In genomic region chr1:10561955-10562354, GRCh38 we compare ENCODE assay signal across 12 cellular contexts.
DNase-seq lines count a peak whose midpoint lies in the region; ATAC-seq and TF ChIP-seq lines count a peak whose summit lies in the region.
"Had no signal": no experiment of that assay in that cellular context is flagged by ENCODE, and none has a peak within 500 bp of the region (broad histone marks: within the 10 kb centered on the region; RNA-seq: fewer than 3 reads in every experiment).

No MANE protein-coding gene starts in this region.

- H3K27me3 Mint-ChIP-seq in activated CD4-positive, alpha-beta memory T cell treated with anti-CD3 and anti-CD28 coated beads for 36 hours, result no peaks in the 10 kb centered on the region
- H3K27me3 Mint-ChIP-seq in activated CD4-positive, alpha-beta memory T cell treated with anti-CD3 and anti-CD28 coated beads, Interleukin-2, amount 10 ng/mL, durations not matched to agents 7 days and 5 days, result no peaks in the 10 kb centered on the region
- H3K27me3 Mint-ChIP-seq: B cell, brain had no signal

- H3K4me3 Mint-ChIP-seq in activated CD4-positive, alpha-beta memory T cell treated with anti-CD3 and anti-CD28 coated beads for 36 hours, result no peak overlapping the region
- H3K4me3 Mint-ChIP-seq in activated CD4-positive, alpha-beta memory T cell treated with anti-CD3 and anti-CD28 coated beads, Interleukin-2, amount 10 ng/mL, durations not matched to agents 7 days and 5 days, result no peak overlapping the region
- H3K4me3 Mint-ChIP-seq: B cell; brain; T-helper 1 cell treated with Interleukin-12 subunit alpha and Interleukin-12 subunit beta and Interleukin-4 antibody, amounts not matched to agents 30 μg/mL and 1 μg/mL, for 36 hours had no signal

- H3K27me3 ChIP-seq in H7 (ENCODE audit: control insufficient read depth, insufficient read depth, low read length) (no peaks in the 10 kb centered on the region), lower lobe of right lung (ENCODE audit: low read depth) (no peaks in the 10 kb centered on the region), esophagus squamous epithelium (no peaks in the 10 kb centered on the region)

- H3K36me3 ChIP-seq in H7 (replicated peaks; ENCODE audit: control insufficient read depth, insufficient read depth, low read length), result no peaks in the 10 kb centered on the region
- H3K36me3 ChIP-seq in lower lobe of right lung, result no peaks in the 10 kb centered on the region
- H3K36me3 ChIP-seq in esophagus squamous epithelium, result no peaks in the 10 kb centered on the region

- POLR2A ChIA-PET in activated CD4-positive, alpha-beta memory T cell treated with anti-CD3 and anti-CD28 coated beads for 36 hours (lab: Charles Lee), result no interaction called here
- POLR2A ChIA-PET in activated CD4-positive, alpha-beta memory T cell treated with anti-CD3 and anti-CD28 coated beads, Interleukin-2, amount 10 ng/mL, durations not matched to agents 7 days and 5 days (lab: Charles Lee), result no interaction called here

- peak; percentile 36 for DNase-seq in activated CD4-positive, alpha-beta memory T cell treated with anti-CD3 and anti-CD28 coated beads for 36 hours
- no peak for DNase-seq in activated CD4-positive, alpha-beta memory T cell treated with anti-CD3 and anti-CD28 coated beads, Interleukin-2, amount 10 ng/mL, durations not matched to agents 7 days and 5 days
- DNase-seq in H7, result peak; percentile 53
- no peak for DNase-seq in astrocyte of the spinal cord (ENCODE audit: low read depth, low spot score)
- no peak for DNase-seq in lower lobe of right lung
- no peak for DNase-seq in esophagus squamous epithelium (lab: John Stamatoyannopoulos, UW)
- DNase-seq: NCI-H510A had no signal

- H3K27ac ChIP-seq in lower lobe of right lung (no peak overlapping the region), esophagus squamous epithelium (no peak overlapping the region)

- 94 to 96% methylated on average over 3 of the region's 3 CpGs for WGBS in esophagus squamous epithelium, 2 donors

- H3K4me1 ChIP-seq in lower lobe of right lung (no peaks in the 10 kb centered on the region), esophagus squamous epithelium (no peaks in the 10 kb centered on the region)

- TF ChIP-seq CTCF in astrocyte of the spinal cord (IDR thresholded peaks at IDR 0.05; ENCODE audit: low read depth, low read length) (peak; percentile 17), lower lobe of right lung (IDR thresholded peaks at IDR 0.05) (peak; percentile 16), esophagus squamous epithelium (IDR thresholded peaks at IDR 0.05) (no peak)

- TF ChIP-seq POLR2A in esophagus squamous epithelium (IDR thresholded peaks at IDR 0.05), result no peak

- H3K4me3 ChIP-seq in H7 (ENCODE audit: insufficient read depth, low read depth, low read length) (no peak overlapping the region), astrocyte of the spinal cord (ENCODE audit: low read depth, low read length) (no peak overlapping the region), lower lobe of right lung (no peak overlapping the region), esophagus squamous epithelium (no peak overlapping the region)

- intact Hi-C loops in activated CD4-positive, alpha-beta memory T cell treated with anti-CD3 and anti-CD28 coated beads for 36 hours (cut with micrococcal nuclease), result no loop called here
- intact Hi-C loops in lower lobe of right lung (cut with DNase I) (no loop called here), esophagus squamous epithelium (cut with DNase I) (no loop called here)

- peaks cover 9% of the 10 kb centered on the region for H3K9me3 Mint-ChIP-seq in activated CD4-positive, alpha-beta memory T cell treated with anti-CD3 and anti-CD28 coated beads for 36 hours
- peaks cover 4% of the 10 kb centered on the region for H3K9me3 Mint-ChIP-seq in activated CD4-positive, alpha-beta memory T cell treated with anti-CD3 and anti-CD28 coated beads, Interleukin-2, amount 10 ng/mL, durations not matched to agents 7 days and 5 days

- in situ Hi-C loops in astrocyte of the spinal cord (cut with HindIII; ENCODE audit: low sequenced_read_pairs), result no loop called here

- no peak for ATAC-seq in lower lobe of right lung
- ATAC-seq in GM18870 (IDR thresholded peaks at IDR 0.05; ENCODE audit: unreplicated experiment), result no peak
- no peak for ATAC-seq in GM18861 (IDR thresholded peaks at IDR 0.05; ENCODE audit: unreplicated experiment)

- CTCF ChIA-PET in activated CD4-positive, alpha-beta memory T cell treated with anti-CD3 and anti-CD28 coated beads for 36 hours (lab: Charles Lee), result interaction anchor here (1.0 to 1.4 kb wide), 6 partner anchors 36 to 68 kb away, joined by 3 to 10 read pairs (median 3); no protein-coding TSS in a partner anchor
- CTCF ChIA-PET in activated CD4-positive, alpha-beta memory T cell treated with anti-CD3 and anti-CD28 coated beads, Interleukin-2, amount 10 ng/mL, durations not matched to agents 7 days and 5 days (lab: Charles Lee), result interaction anchor here (0.5 to 1.0 kb wide), 4 partner anchors 13 to 54 kb away, joined by 3 to 4 read pairs (median 3); no protein-coding TSS in a partner anchor

- peaks cover 5% of the 10 kb centered on the region for H3K4me1 Mint-ChIP-seq in activated CD4-positive, alpha-beta memory T cell treated with anti-CD3 and anti-CD28 coated beads for 36 hours (ENCODE audit: low read depth)
- no peaks in the 10 kb centered on the region for H3K4me1 Mint-ChIP-seq in activated CD4-positive, alpha-beta memory T cell treated with anti-CD3 and anti-CD28 coated beads, Interleukin-2, amount 10 ng/mL, durations not matched to agents 7 days and 5 days

- H3K9me3 ChIP-seq in lower lobe of right lung (no peaks in the 10 kb centered on the region), esophagus squamous epithelium (peaks cover 0 to 13% (median 0%) of the 10 kb centered on the region in 3 donors)

- H3K36me3 Mint-ChIP-seq in activated CD4-positive, alpha-beta memory T cell treated with anti-CD3 and anti-CD28 coated beads for 36 hours, result peaks cover 5% of the 10 kb centered on the region
- peaks cover 6% of the 10 kb centered on the region for H3K36me3 Mint-ChIP-seq in activated CD4-positive, alpha-beta memory T cell treated with anti-CD3 and anti-CD28 coated beads, Interleukin-2, amount 10 ng/mL, durations not matched to agents 7 days and 5 days (ENCODE audit: low read depth)

- H3K27ac Mint-ChIP-seq in activated CD4-positive, alpha-beta memory T cell treated with anti-CD3 and anti-CD28 coated beads for 36 hours, result no peak overlapping the region
- H3K27ac Mint-ChIP-seq in activated CD4-positive, alpha-beta memory T cell treated with anti-CD3 and anti-CD28 coated beads, Interleukin-2, amount 10 ng/mL, durations not matched to agents 7 days and 5 days, result no peak overlapping the region
- H3K27ac Mint-ChIP-seq: B cell; brain; T-helper 1 cell treated with Interleukin-12 subunit alpha and Interleukin-12 subunit beta and Interleukin-4 antibody, amounts not matched to agents 30 μg/mL and 1 μg/mL, for 36 hours had no signal

Comparison
In these comparisons a context has a peak if more than half of its experiments do, and no peak if none do; other contexts are left out.
1. DNase-seq: peak in activated CD4-positive, alpha-beta memory T cell treated with anti-CD3 and anti-CD28 coated beads for 36 hours (single experiment) and H7 (single experiment); none in activated CD4-positive, alpha-beta memory T cell treated with anti-CD3 and anti-CD28 coated beads, Interleukin-2, amount 10 ng/mL, durations not matched to agents 7 days and 5 days (single experiment), astrocyte of the spinal cord (single experiment), lower lobe of right lung (single experiment) and esophagus squamous epithelium (single experiment).
2. CTCF ChIP-seq: peak in astrocyte of the spinal cord (single experiment) and lower lobe of right lung (single experiment); none in esophagus squamous epithelium (0 of 6).